ENCODE assay signal across 1 cellular context in the genomic region with DNA sequence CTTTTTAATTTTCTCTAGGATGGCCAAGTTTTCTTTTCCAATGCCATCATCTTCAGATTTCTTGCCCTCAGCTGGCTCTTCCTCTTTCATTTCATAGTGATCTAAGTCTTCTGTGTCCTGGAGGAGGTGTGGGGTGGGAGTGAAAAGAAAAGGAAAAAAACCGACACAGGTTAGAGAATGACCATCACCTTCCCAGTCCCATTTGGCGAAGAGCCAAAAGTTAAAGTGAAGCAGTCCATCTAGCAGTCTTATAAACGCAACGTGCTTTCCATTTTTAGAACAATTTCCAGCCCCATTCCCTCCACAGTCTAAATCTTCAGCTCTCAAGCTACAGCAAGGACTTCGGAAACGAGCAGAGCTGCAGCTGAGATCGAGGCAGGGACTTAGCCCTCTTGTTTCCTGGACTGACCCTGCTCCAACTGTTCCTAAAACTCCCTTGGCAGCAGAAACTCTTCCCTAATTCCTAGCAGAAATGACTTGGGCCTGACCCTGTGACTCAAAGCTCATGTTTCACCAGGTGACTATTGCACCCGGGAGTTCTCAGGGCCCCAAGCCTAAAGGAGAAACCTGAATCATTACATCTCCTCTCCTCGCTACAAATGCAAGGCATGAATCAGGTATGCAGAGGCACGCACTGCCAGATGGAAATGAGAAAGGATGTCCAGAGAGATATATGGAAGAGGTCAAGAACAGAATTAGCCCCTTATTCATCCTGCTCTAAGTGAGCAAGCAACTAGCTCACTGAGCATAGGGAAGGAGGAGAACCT.
TF ChIP-seq lines count a peak whose summit lies in the region.

No MANE protein-coding gene starts in this region.

TF ChIP-seq in HepG2, 621 proteins besides CTCF, POLR2A, EP300 and RAD21:
- TF ChIP-seq, protein P1, sequence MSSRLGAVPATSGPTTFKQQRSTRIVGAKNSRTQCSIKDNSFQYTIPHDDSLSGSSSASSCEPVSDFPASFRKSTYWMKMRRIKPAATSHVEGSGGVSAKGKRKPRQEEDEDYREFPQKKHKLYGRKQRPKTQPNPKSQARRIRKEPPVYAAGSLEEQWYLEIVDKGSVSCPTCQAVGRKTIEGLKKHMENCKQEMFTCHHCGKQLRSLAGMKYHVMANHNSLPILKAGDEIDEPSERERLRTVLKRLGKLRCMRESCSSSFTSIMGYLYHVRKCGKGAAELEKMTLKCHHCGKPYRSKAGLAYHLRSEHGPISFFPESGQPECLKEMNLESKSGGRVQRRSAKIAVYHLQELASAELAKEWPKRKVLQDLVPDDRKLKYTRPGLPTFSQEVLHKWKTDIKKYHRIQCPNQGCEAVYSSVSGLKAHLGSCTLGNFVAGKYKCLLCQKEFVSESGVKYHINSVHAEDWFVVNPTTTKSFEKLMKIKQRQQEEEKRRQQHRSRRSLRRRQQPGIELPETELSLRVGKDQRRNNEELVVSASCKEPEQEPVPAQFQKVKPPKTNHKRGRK (CRISPR knock-in tag; IDR thresholded peaks at IDR 0.05): no peak
- TF ChIP-seq LCORL (IDR thresholded peaks at IDR 0.05): peak; percentile 66
- TF ChIP-seq LCORL (CRISPR knock-in tag; IDR thresholded peaks at IDR 0.05): no peak
